In genomic region chr9:137201205-137201868, GRCh38 we compare ENCODE assay signal across 1 cellular context.
TF ChIP-seq lines count a peak whose summit lies in the region.

No MANE protein-coding gene starts in this region.

TF ChIP-seq in endothelial cell of umbilical vein, 7 proteins besides CTCF, POLR2A, EP300 and RAD21:
- no peak for TF ChIP-seq MYC (IDR thresholded peaks at IDR 0.05; ENCODE audit: low read depth, low read length)
- no peak for TF ChIP-seq EZH2 (IDR thresholded peaks at IDR 0.05; ENCODE audit: borderline replicate concordance, low read depth, low read length, severe bottlenecking)
- TF ChIP-seq GATA2 (IDR thresholded peaks at IDR 0.05; ENCODE audit: insufficient read depth, insufficient read length, low read depth, low read length): no peak
- TF ChIP-seq FOS (IDR thresholded peaks at IDR 0.05; ENCODE audit: borderline replicate concordance, insufficient read depth, low read length): no peak
- TF ChIP-seq POLR2AphosphoS5 (IDR thresholded peaks at IDR 0.05; ENCODE audit: insufficient read depth, low read depth, low read length): no peak
- TF ChIP-seq MAX (IDR thresholded peaks at IDR 0.05; ENCODE audit: insufficient read depth, insufficient read length): no peak
- no peak for TF ChIP-seq JUN (IDR thresholded peaks at IDR 0.05; ENCODE audit: borderline replicate concordance, insufficient read depth, insufficient read length, low read depth)
